8 cellular contexts compared by ENCODE assay signal in the genomic region with DNA sequence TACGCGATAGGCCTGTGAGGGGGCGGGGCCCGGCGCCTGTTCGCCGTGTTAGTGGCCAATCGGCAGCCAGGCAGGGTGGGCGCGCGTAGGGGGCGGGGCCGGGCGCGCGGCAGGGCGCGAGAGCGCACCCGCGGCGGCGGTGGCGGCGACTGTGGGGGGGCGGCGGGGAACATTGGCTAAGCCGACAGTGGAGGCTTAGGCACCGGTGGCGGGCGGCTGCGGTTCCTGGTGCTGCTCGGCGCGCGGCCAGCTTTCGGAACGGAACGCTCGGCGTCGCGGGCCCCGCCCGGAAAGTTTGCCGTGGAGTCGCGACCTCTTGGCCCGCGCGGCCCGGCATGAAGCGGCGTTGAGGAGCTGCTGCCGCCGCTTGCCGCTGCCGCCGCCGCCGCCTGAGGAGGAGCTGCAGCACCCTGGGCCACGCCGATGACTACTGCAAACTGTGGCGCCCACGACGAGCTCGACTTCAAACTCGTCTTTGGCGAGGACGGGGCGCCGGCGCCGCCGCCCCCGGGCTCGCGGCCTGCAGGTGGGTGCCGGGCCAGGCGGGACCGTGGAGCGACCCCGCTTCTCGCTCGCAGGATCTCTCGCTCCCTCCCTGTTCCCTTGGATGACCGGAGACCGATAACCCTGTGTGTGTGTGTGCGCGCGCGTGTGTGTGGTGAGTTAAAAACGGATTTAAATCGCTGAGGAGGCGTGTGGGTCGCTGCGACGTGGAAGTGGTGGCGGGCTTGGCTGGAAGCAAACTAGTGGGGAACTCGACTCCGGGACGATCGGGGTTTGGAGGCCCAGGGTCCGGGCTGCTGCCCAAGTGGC. TPM values are rescaled to one million over a fixed set of nuclear protein-coding genes. Genes with fewer than 3 reads are reported as not detected.
DNase-seq lines count a peak whose midpoint lies in the region; ATAC-seq, FAIRE-seq and TF ChIP-seq lines count a peak whose summit lies in the region.

A gene (plus strand): TSS at position 112 of the 813 bp plus-strand sequence. CDS start 312 bp downstream, at position 424.

- ATAC-seq in CD4-positive, CD25-positive, alpha-beta regulatory T cell (ENCODE audit: low read depth in 2 of 2) = peak; percentile 81 to 84
- peak; percentile 64 for ATAC-seq in GM19328 (IDR thresholded peaks at IDR 0.05; ENCODE audit: unreplicated experiment)
- ATAC-seq in HG03460 (IDR thresholded peaks at IDR 0.05; ENCODE audit: unreplicated experiment) = peak; percentile 60

- FAIRE-seq in endothelial cell of umbilical vein (lab: Jason Lieb, UNC) = peak; percentile 64

- H3K27me3 Mint-ChIP-seq in CD4-positive, CD25-positive, alpha-beta regulatory T cell = no peaks in the 10 kb centered on the region

- BruUV-seq in endothelial cell of umbilical vein (replicated peaks; lab: Mats Ljungman, UMichigan) = no TSS peak

- H3K27ac ChIP-seq in CD4-positive, CD25-positive, alpha-beta regulatory T cell (ENCODE audit: insufficient read depth, low read length, poor library complexity, severe bottlenecking) = peak within 1 kb of the TSS; percentile 90
- peak within 1 kb of the TSS; percentile 94 for H3K27ac ChIP-seq in endothelial cell of umbilical vein (ENCODE audit: insufficient read depth, low read depth, low read length)

- H3K4me2 ChIP-seq in endothelial cell of umbilical vein (ENCODE audit: insufficient read depth, low read length) = peak within 1 kb of the TSS; percentile 91

- H3K4me1 Mint-ChIP-seq in CD4-positive, CD25-positive, alpha-beta regulatory T cell = peaks cover 25 to 75% (median 57%) of the 10 kb centered on the region in 4 donors

- POLR2A ChIA-PET in endothelial cell of umbilical vein (lab: Charles Lee) = interaction anchor here (0.5 to 1.0 kb wide), 3 partner anchors 35 to 152 kb away, joined by 3 to 7 read pairs (median 6); a partner anchor contains a TSS

- H3K4me1 ChIP-seq in CD4-positive, CD25-positive, alpha-beta regulatory T cell (ENCODE audit: control insufficient read depth, insufficient read depth, low read length, poor library complexity, severe bottlenecking) = peaks cover 88% of the 10 kb centered on the region
- H3K4me1 ChIP-seq in endothelial cell of umbilical vein (ENCODE audit: control insufficient read depth, extremely low read depth, insufficient read depth, low read length) (peaks cover 22% of the 10 kb centered on the region), mononuclear cell (ENCODE audit: insufficient read depth, low read length) (peaks cover 65% of the 10 kb centered on the region)

- DNase-seq in CD4-positive, CD25-positive, alpha-beta regulatory T cell = peak; percentile 97 to 99 (median 98)
- DNase-seq in NOMO-1 treated with dmso at 0.1 percent for 144 hours (lab: John Stamatoyannopoulos, UW; ENCODE audit: unreplicated experiment) (peak; percentile 91), endothelial cell of umbilical vein (ENCODE audit: low read depth, low spot score) (peak; percentile 95)
- peak; percentile 99 for DNase-seq in activated CD8-positive, alpha-beta memory T cell treated with anti-CD3 and anti-CD28 coated beads, Interleukin-2, amount 50 U/mL, for 48 hours
- DNase-seq in stimulated activated CD8-positive, alpha-beta memory T cell treated with anti-CD3 and anti-CD28 coated beads, Interleukin-2, amount 100 ng/mL, for 48 hours (ENCODE audit: low read depth in 2 of 2) = peak; percentile 98 to 100

- no peak for TF ChIP-seq CTCF in endothelial cell of umbilical vein (IDR thresholded peaks at IDR 0.05; ENCODE audit: extremely low read depth in 1 of 2, insufficient read depth in 1 of 2, low read depth in 1 of 2, low read length in 2 of 2)

- no peaks in the 10 kb centered on the region for H3K9me1 ChIP-seq in endothelial cell of umbilical vein (replicated peaks; ENCODE audit: control insufficient read depth, extremely low read depth, insufficient read depth, low read length)

- H3K27ac Mint-ChIP-seq in CD4-positive, CD25-positive, alpha-beta regulatory T cell = peak within 1 kb of the TSS; percentile 86 to 98 (median 97)

- CTCF ChIA-PET in endothelial cell of umbilical vein (lab: Charles Lee) = interaction anchor here (1.1 to 5.1 kb wide), 14 partner anchors 8 to 269 kb away, joined by 3 to 34 read pairs (median 4); no protein-coding TSS in a partner anchor

- H3K36me3 Mint-ChIP-seq in CD4-positive, CD25-positive, alpha-beta regulatory T cell = no peaks in the 10 kb centered on the region

- intact Hi-C loops in endothelial cell of umbilical vein (cut with micrococcal nuclease) = loop anchor here (1.0 to 10.0 kb wide), 4 partner anchors 42 to 239 kb away; a partner anchor contains a TSS

- H3K4me3 ChIP-seq in CD4-positive, CD25-positive, alpha-beta regulatory T cell (ENCODE audit: low read depth, low read length) = peak within 1 kb of the TSS; percentile 92
- H3K4me3 ChIP-seq in endothelial cell of umbilical vein (replicated peaks in 1 of 3; ENCODE audit: insufficient read depth in 1 of 3, low read depth in 1 of 3, low read length in 3 of 3) (peak within 1 kb of the TSS; percentile 67 to 97 (median 89)), mononuclear cell (ENCODE audit: low read length) (peak within 1 kb of the TSS; percentile 92)

- H3K9ac ChIP-seq in endothelial cell of umbilical vein (replicated peaks; ENCODE audit: extremely low read depth, insufficient read depth, low read length) = peak within 1 kb of the TSS; percentile 97

- peaks cover 2% of the 10 kb centered on the region for H4K20me1 ChIP-seq in endothelial cell of umbilical vein (replicated peaks; ENCODE audit: control insufficient read depth, extremely low read depth, insufficient read depth, low read length)

- no peaks in the 10 kb centered on the region for H3K27me3 ChIP-seq in CD4-positive, CD25-positive, alpha-beta regulatory T cell (ENCODE audit: control insufficient read depth, insufficient read depth, low read length)
- H3K27me3 ChIP-seq in endothelial cell of umbilical vein (ENCODE audit: control insufficient read depth in 2 of 2, insufficient read depth in 2 of 2, low read length in 2 of 2) (no peaks in the 10 kb centered on the region), mononuclear cell (ENCODE audit: insufficient read depth, low read length) (no peaks in the 10 kb centered on the region)

- peak within 1 kb of the TSS; percentile 93 for H2AFZ ChIP-seq in endothelial cell of umbilical vein (ENCODE audit: low read depth, low read length)

- H3K4me3 Mint-ChIP-seq in CD4-positive, CD25-positive, alpha-beta regulatory T cell = peak within 1 kb of the TSS; percentile 90 to 97 (median 90)

- H3K79me2 ChIP-seq in endothelial cell of umbilical vein (ENCODE audit: control insufficient read depth, insufficient read depth, low read length) = peaks cover 47% of the 10 kb centered on the region

- dilution Hi-C loops in endothelial cell of umbilical vein (cut with MboI; ENCODE audit: extremely low pct_ligation_motif_present, low sequenced_read_pairs) = no loop called here

- no peaks in the 10 kb centered on the region for H3K36me3 ChIP-seq in CD4-positive, CD25-positive, alpha-beta regulatory T cell (ENCODE audit: control insufficient read depth, insufficient read depth, low read length)
- no peaks in the 10 kb centered on the region for H3K36me3 ChIP-seq in endothelial cell of umbilical vein (ENCODE audit: control insufficient read depth in 2 of 2, extremely low read depth in 1 of 2, insufficient read depth in 2 of 2, low read length in 2 of 2)

- no peaks in the 10 kb centered on the region for H3K9me3 ChIP-seq in CD4-positive, CD25-positive, alpha-beta regulatory T cell (ENCODE audit: control insufficient read depth in 2 of 2, low read length in 2 of 2)
- no peaks in the 10 kb centered on the region for H3K9me3 ChIP-seq in endothelial cell of umbilical vein (replicated peaks; ENCODE audit: control insufficient read depth, insufficient read depth, low read length)
- H3K9me3 ChIP-seq in mononuclear cell (ENCODE audit: low read depth, low read length) = no peaks in the 10 kb centered on the region

- TF ChIP-seq POLR2A in endothelial cell of umbilical vein (IDR thresholded peaks at IDR 0.05; ENCODE audit: low read depth, low read length) = no peak

- no peaks in the 10 kb centered on the region for H3K9me3 Mint-ChIP-seq in CD4-positive, CD25-positive, alpha-beta regulatory T cell

TF ChIP-seq in endothelial cell of umbilical vein, 7 proteins besides CTCF, POLR2A, EP300 and RAD21:
- TF ChIP-seq GATA2 (IDR thresholded peaks at IDR 0.05; ENCODE audit: insufficient read depth, insufficient read length, low read depth, low read length) (no peak), JUN (IDR thresholded peaks at IDR 0.05; ENCODE audit: borderline replicate concordance, insufficient read depth, insufficient read length, low read depth) (no peak), MYC (IDR thresholded peaks at IDR 0.05; ENCODE audit: low read depth, low read length) (no peak), FOS (IDR thresholded peaks at IDR 0.05; ENCODE audit: borderline replicate concordance, insufficient read depth, low read length) (no peak), EZH2 (IDR thresholded peaks at IDR 0.05; ENCODE audit: borderline replicate concordance, low read depth, low read length, severe bottlenecking) (no peak), POLR2AphosphoS5 (IDR thresholded peaks at IDR 0.05; ENCODE audit: insufficient read depth, low read depth, low read length) (peak; percentile 86)
- TF ChIP-seq, protein P1, sequence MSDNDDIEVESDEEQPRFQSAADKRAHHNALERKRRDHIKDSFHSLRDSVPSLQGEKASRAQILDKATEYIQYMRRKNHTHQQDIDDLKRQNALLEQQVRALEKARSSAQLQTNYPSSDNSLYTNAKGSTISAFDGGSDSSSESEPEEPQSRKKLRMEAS (IDR thresholded peaks at IDR 0.05; ENCODE audit: insufficient read depth, insufficient read length) = no peak

RNA-seq across cellular contexts. Expression of the gene that starts here (rescaled TPM):
- total RNA-seq in CD4-positive, CD25-positive, alpha-beta regulatory T cell = 115 TPM
- polyA plus RNA-seq in CD4-positive, CD25-positive, alpha-beta regulatory T cell = 10 to 100 TPM; 52.0 to 67.5 (median 56.6) TPM
- 30.5 and 33.1 TPM in 2 replicates for total RNA-seq in endothelial cell of umbilical vein
- polyA plus RNA-seq in endothelial cell of umbilical vein = 15.6 and 15.8 TPM in 2 replicates
- polyA plus RNA-seq in endothelial cell of umbilical vein (2011; cell fraction: cytosol; rRNA removed) = 11.4 and 11.9 TPM in 2 replicates
- 14.4 and 15.2 TPM in 2 replicates for polyA plus RNA-seq in endothelial cell of umbilical vein (2011; cell fraction: nucleus; rRNA removed)
- 12.9 and 14.4 TPM in 2 replicates for polyA plus RNA-seq in endothelial cell of umbilical vein (2012)
- polyA minus RNA-seq in endothelial cell of umbilical vein = 54.3 and 62.9 TPM in 2 replicates
- 28.1 TPM for polyA minus RNA-seq in endothelial cell of umbilical vein (2011; cell fraction: cytosol; rRNA and poly(A)+ RNA removed)
- polyA minus RNA-seq in endothelial cell of umbilical vein (2011; cell fraction: nucleus; rRNA and poly(A)+ RNA removed) = 35.9 and 53.4 TPM in 2 replicates
- total RNA-seq in mononuclear cell = 153 TPM

Comparison
In these comparisons a context has a peak if more than half of its experiments do, and no peak if none do; other contexts are left out.
1. Peak in every context shown above with its lines: DNase-seq, ATAC-seq, H3K4me3 ChIP-seq and H3K27ac ChIP-seq.